ENCODE assay signal across 1 cellular context in the genomic region with DNA sequence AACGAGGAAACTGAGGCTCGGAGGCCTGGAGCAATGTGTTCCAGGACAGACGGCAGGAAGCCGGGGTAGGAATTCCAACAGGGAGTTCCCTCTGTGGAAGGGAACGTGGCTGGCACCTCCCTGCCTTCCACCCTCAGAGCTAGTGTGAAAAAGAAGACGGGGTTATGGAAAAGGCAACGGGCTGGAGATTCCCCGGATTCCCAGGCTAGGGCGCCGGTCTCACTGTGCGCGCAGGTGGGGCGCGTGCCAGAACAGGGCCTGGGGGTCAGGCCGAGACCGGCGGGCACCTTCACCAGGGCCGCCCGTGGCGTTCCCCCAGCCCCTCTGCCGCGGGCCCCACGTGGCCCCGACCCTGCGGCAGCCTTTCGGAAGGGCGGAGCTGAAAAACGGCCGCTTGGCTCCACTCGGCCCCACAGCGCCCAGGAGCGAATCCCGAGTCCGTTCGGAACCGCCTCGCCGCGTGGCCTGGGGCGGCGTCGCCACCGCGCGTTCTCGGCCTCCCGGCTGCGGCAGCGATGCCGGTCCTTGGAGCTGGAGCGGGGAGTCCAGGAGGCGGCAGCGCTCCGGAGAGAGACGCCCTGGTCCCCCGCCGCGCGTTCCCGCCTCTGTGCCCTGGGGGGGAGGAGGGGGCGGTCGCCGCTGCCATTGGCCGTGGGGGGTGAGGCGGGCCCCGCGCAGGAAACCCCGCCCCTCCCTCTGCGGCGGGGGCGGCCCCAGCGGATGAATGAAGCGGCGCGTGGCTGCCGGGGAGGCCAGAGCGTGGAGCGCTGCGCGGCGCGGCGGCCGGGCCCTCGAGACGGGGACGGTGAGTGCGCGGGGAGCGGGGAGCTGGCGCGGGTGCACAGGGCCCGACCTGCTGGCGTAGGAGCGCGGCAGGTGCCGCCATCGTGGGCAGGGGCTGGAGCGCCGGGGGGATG.
TF ChIP-seq lines count a peak whose summit lies in the region.

A gene with protein sequence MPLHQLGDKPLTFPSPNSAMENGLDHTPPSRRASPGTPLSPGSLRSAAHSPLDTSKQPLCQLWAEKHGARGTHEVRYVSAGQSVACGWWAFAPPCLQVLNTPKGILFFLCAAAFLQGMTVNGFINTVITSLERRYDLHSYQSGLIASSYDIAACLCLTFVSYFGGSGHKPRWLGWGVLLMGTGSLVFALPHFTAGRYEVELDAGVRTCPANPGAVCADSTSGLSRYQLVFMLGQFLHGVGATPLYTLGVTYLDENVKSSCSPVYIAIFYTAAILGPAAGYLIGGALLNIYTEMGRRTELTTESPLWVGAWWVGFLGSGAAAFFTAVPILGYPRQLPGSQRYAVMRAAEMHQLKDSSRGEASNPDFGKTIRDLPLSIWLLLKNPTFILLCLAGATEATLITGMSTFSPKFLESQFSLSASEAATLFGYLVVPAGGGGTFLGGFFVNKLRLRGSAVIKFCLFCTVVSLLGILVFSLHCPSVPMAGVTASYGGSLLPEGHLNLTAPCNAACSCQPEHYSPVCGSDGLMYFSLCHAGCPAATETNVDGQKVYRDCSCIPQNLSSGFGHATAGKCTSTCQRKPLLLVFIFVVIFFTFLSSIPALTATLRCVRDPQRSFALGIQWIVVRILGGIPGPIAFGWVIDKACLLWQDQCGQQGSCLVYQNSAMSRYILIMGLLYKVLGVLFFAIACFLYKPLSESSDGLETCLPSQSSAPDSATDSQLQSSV (plus strand): TSS at position 755 of the 917 bp plus-strand sequence. CDS start 13,952 bp downstream, outside the sequence.

TF ChIP-seq in H1, 55 proteins besides CTCF, POLR2A, EP300 and RAD21 (continued from another document):
- peak; percentile 6 for TF ChIP-seq KDM4A (IDR thresholded peaks at IDR 0.05; ENCODE audit: low read depth, low read length, severe bottlenecking)
- TF ChIP-seq JUND (IDR thresholded peaks at IDR 0.05; ENCODE audit: low read length): no peak
- 0 out of 2 replicates have a peak, but pooled peaks have one; percentile 34 for TF ChIP-seq PHF8 (conservative IDR thresholded peaks at IDR 0.05; ENCODE audit: low read depth, low read length)
- TF ChIP-seq GABPA (IDR thresholded peaks at IDR 0.05; ENCODE audit: borderline replicate concordance, insufficient read depth, low read length): 0 out of 2 replicates have a peak, but pooled peaks have one; percentile 3
- TF ChIP-seq, protein P1, sequence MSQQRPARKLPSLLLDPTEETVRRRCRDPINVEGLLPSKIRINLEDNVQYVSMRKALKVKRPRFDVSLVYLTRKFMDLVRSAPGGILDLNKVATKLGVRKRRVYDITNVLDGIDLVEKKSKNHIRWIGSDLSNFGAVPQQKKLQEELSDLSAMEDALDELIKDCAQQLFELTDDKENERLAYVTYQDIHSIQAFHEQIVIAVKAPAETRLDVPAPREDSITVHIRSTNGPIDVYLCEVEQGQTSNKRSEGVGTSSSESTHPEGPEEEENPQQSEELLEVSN (IDR thresholded peaks at IDR 0.05): peak; percentile 75
- 0 out of 2 replicates have a peak, but pooled peaks have one; percentile 12 for TF ChIP-seq TBP (IDR thresholded peaks at IDR 0.05; ENCODE audit: low read depth, low read length)
- TF ChIP-seq, protein P2, sequence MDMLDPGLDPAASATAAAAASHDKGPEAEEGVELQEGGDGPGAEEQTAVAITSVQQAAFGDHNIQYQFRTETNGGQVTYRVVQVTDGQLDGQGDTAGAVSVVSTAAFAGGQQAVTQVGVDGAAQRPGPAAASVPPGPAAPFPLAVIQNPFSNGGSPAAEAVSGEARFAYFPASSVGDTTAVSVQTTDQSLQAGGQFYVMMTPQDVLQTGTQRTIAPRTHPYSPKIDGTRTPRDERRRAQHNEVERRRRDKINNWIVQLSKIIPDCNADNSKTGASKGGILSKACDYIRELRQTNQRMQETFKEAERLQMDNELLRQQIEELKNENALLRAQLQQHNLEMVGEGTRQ (IDR thresholded peaks at IDR 0.05; ENCODE audit: low read length): no peak
